ENCODE assay signal across 17 cellular contexts in the genomic region with DNA sequence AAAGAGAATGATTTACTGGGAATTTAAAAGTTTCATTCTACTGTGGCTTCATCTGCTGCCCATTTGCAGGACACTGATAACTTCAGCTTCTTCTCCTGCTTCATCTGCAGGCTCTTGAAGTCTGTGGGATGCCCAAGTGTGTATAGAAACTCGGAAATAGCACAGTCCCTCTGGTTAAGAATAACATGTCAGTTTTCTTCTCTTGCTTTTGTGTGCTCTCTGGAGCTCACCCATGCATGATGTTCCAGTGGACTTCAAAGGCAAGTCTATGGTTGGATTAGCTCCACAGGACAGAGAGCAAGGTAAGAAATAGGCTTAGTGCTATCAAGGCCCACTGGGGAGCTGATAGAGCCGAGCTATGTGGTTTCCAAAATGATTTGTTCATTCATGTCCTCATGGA. TPM values are rescaled to one million over a fixed set of nuclear protein-coding genes. Genes with fewer than 3 reads are reported as not detected.
DNase-seq lines count a peak whose midpoint lies in the region; ATAC-seq and TF ChIP-seq lines count a peak whose summit lies in the region.
"Had no signal": no experiment of that assay in that cellular context is flagged by ENCODE, and none has a peak within 500 bp of the region (broad histone marks: within the 10 kb centered on the region; RNA-seq: fewer than 3 reads in every experiment).

No MANE protein-coding gene starts in this region.

- DNase-seq in GM23338 (ENCODE audit: low spot score) (no peak), neural progenitor cell (ENCODE audit: low spot score) (no peak), NCI-H1105 treated with DMSO at 0.1 percent for 48 hours (lab: John Stamatoyannopoulos, UW) (no peak)
- DNase-seq: ACHN; Calu3; CD8-positive, alpha-beta T cell; GF-D8; Karpas-422; KBM-7 had no signal

- no peak for TF ChIP-seq CTCF in GM23338 (conservative IDR thresholded peaks at IDR 0.05; ENCODE audit: low read depth in 2 of 2)
- no peak for TF ChIP-seq CTCF in neural progenitor cell (IDR thresholded peaks at IDR 0.05)

- H3K9me2 ChIP-seq in GM23338 (ENCODE audit: insufficient read depth): no peaks in the 10 kb centered on the region

- H3K27ac ChIP-seq in BLaER1 treated with 17β-estradiol and CSF1 and Interleukin-3, amounts not matched to agents 10 nM and 100 nM: no peak overlapping the region
- H3K27ac ChIP-seq in GM23338 (ENCODE audit: low read depth): no peak overlapping the region
- no peak overlapping the region for H3K27ac ChIP-seq in neural progenitor cell

- H3K27ac Mint-ChIP-seq in GM23338 (no peak overlapping the region), neural progenitor cell (peak overlapping the region; percentile 84)
- H3K27ac Mint-ChIP-seq: CD8-positive, alpha-beta T cell; IgD-negative memory B cell had no signal

- H3K9me3 Mint-ChIP-seq in GM23338 (no peaks in the 10 kb centered on the region), neural progenitor cell (peaks cover 3% of the 10 kb centered on the region)
- H3K9me3 Mint-ChIP-seq: CD8-positive, alpha-beta T cell had no signal

- no peak overlapping the region for H3K4me3 Mint-ChIP-seq in GM23338
- peak overlapping the region; percentile 96 for H3K4me3 Mint-ChIP-seq in neural progenitor cell
- H3K4me3 Mint-ChIP-seq: CD8-positive, alpha-beta T cell; IgD-negative memory B cell had no signal

- no peak; the same call in 2 of the 3 replicates for ATAC-seq in GM23338
- no peak for ATAC-seq in GM21576 (IDR thresholded peaks at IDR 0.05; ENCODE audit: unreplicated experiment)
- ATAC-seq in HG02981 (IDR thresholded peaks at IDR 0.05; ENCODE audit: unreplicated experiment): no peak
- ATAC-seq: CD8-positive, alpha-beta T cell; HepG2 had no signal

- H3K4me1 Mint-ChIP-seq in GM23338: peaks cover 74% of the 10 kb centered on the region
- peaks cover 82% of the 10 kb centered on the region for H3K4me1 Mint-ChIP-seq in neural progenitor cell

- no peaks in the 10 kb centered on the region for H3K36me3 ChIP-seq in BLaER1 treated with 17β-estradiol and CSF1 and Interleukin-3, amounts not matched to agents 10 nM and 100 nM
- H3K36me3 ChIP-seq in GM23338 (ENCODE audit: insufficient read depth) (no peaks in the 10 kb centered on the region), neural progenitor cell (no peaks in the 10 kb centered on the region)
- H3K36me3 ChIP-seq: HAP-1 had no signal

- peaks cover 0 to 25% (median 9%) of the 10 kb centered on the region in 10 experiments; a peak in 12 of 20 replicates for H3K4me1 ChIP-seq in BLaER1 treated with 17β-estradiol and CSF1 and Interleukin-3, amounts not matched to agents 10 nM and 100 nM
- H3K4me1 ChIP-seq in GM23338 (ENCODE audit: insufficient read depth) (peaks cover 64% of the 10 kb centered on the region), neural progenitor cell (peaks cover 44% of the 10 kb centered on the region)
- H3K4me1 ChIP-seq: HAP-1 had no signal

- H3K79me2 ChIP-seq in GM23338 (replicated peaks; ENCODE audit: insufficient read depth) (peaks cover 100% of the 10 kb centered on the region), neural progenitor cell (ENCODE audit: low read depth) (peaks cover 94% of the 10 kb centered on the region)

- H3K27me3 Mint-ChIP-seq in GM23338 (ENCODE audit: insufficient read depth, low read depth, poor library complexity) (peaks cover 6% of the 10 kb centered on the region), neural progenitor cell (ENCODE audit: insufficient read depth, low read depth) (peaks cover 2% of the 10 kb centered on the region)

- H3F3A ChIP-seq in GM23338 (replicated peaks; ENCODE audit: low read depth) (no peaks in the 10 kb centered on the region), neural progenitor cell (ENCODE audit: low read depth) (peaks cover 4% of the 10 kb centered on the region)

- no peaks in the 10 kb centered on the region for H3K27me3 ChIP-seq in BLaER1 treated with 17β-estradiol and CSF1 and Interleukin-3, amounts not matched to agents 10 nM and 100 nM
- no peaks in the 10 kb centered on the region for H3K27me3 ChIP-seq in GM23338 (ENCODE audit: insufficient read depth)
- no peaks in the 10 kb centered on the region for H3K27me3 ChIP-seq in neural progenitor cell

- H3K4me3 ChIP-seq in BLaER1 treated with 17β-estradiol and CSF1 and Interleukin-3, amounts not matched to agents 10 nM and 100 nM: no peak overlapping the region
- no peak overlapping the region for H3K4me3 ChIP-seq in GM23338
- no peak overlapping the region for H3K4me3 ChIP-seq in neural progenitor cell
- H3K4me3 ChIP-seq: HAP-1 had no signal

- H3K4me2 ChIP-seq in BLaER1 treated with 17β-estradiol and CSF1 and Interleukin-3, amounts not matched to agents 10 nM and 100 nM: peak overlapping the region in 8 of 11 experiments; percentile 9 to 69 (median 44); a peak in 14 of 22 replicates
- H3K4me2 ChIP-seq in GM23338 (0 out of 2 replicates have a peak overlapping the region, but pooled peaks have one; percentile 10), neural progenitor cell (peak overlapping the region; percentile 7)

- peaks cover 22% of the 10 kb centered on the region for H3K36me3 Mint-ChIP-seq in GM23338 (ENCODE audit: low read depth)
- peaks cover 42% of the 10 kb centered on the region for H3K36me3 Mint-ChIP-seq in neural progenitor cell
- H3K36me3 Mint-ChIP-seq: CD8-positive, alpha-beta T cell had no signal

- no peaks in the 10 kb centered on the region for H3K9me3 ChIP-seq in BLaER1 treated with 17β-estradiol and CSF1 and Interleukin-3, amounts not matched to agents 10 nM and 100 nM (replicated peaks in 1 of 11)
- no peaks in the 10 kb centered on the region for H3K9me3 ChIP-seq in neural progenitor cell (ENCODE audit: low read depth)
- H3K9me3 ChIP-seq: HAP-1 had no signal

- H3K9ac ChIP-seq in BLaER1 treated with 17β-estradiol and CSF1 and Interleukin-3, amounts not matched to agents 10 nM and 100 nM: no peak overlapping the region
- no peak overlapping the region for H3K9ac ChIP-seq in neural progenitor cell

- H4K20me1 ChIP-seq in BLaER1 treated with 17β-estradiol and CSF1 and Interleukin-3, amounts not matched to agents 10 nM and 100 nM: no peaks in the 10 kb centered on the region
- H4K20me1 ChIP-seq in GM23338 (replicated peaks; ENCODE audit: insufficient read depth) (peaks cover 16% of the 10 kb centered on the region), neural progenitor cell (ENCODE audit: low read depth) (peaks cover 23% of the 10 kb centered on the region)

- H2AFZ ChIP-seq in GM23338: no peak overlapping the region
- no peak overlapping the region for H2AFZ ChIP-seq in neural progenitor cell (replicated peaks)

TF ChIP-seq in GM23338, 12 proteins besides CTCF, POLR2A, EP300 and RAD21 (continues in another document):
- TF ChIP-seq ETS1 (IDR thresholded peaks at IDR 0.05): no peak

RNA-seq across cellular contexts. Expression of gene RMST, which starts 13.7 kb away (rescaled TPM):
- total RNA-seq in GM23338 (2014; rRNA removed; shearing (Covaris generic)): 71.4 and 86.0 TPM in 2 replicates
- 38.1 and 46.3 TPM in 2 replicates for polyA plus RNA-seq in GM23338 (2016; fragmentation: Nextera tagmentation; extraction: Ambion mirVana)
- 110 and 170 TPM in 2 replicates for total RNA-seq in neural progenitor cell (ENCODE audit: low replicate concordance)
- total RNA-seq: A172; CD8-positive, alpha-beta T cell had no signal
- polyA plus RNA-seq: BJ, IgD-negative memory B cell had no signal
